In genomic region chr18:24894880-24895279, GRCh38 we compare ENCODE assay signal across 19 cellular contexts.
"Had no signal": no experiment of that assay in that cellular context is flagged by ENCODE, and none has a peak within 500 bp of the region (broad histone marks: within the 10 kb centered on the region; RNA-seq: fewer than 3 reads in every experiment).

No MANE protein-coding gene starts in this region.

- H3K27ac Mint-ChIP-seq: memory B cell; naive thymus-derived CD4-positive, alpha-beta T cell had no signal

- H3K27me3 ChIP-seq: gastroesophageal sphincter, sigmoid colon, stomach, transverse colon had no signal

- H3K36me3 Mint-ChIP-seq: memory B cell; naive thymus-derived CD4-positive, alpha-beta T cell had no signal

- H3K4me3 ChIP-seq: dorsolateral prefrontal cortex, gastroesophageal sphincter, sigmoid colon, skin epidermis, stomach, thoracic aorta, transverse colon had no signal

- H3K4me1 ChIP-seq: gastroesophageal sphincter, stomach had no signal

- H3K9me3 ChIP-seq: gastroesophageal sphincter, sigmoid colon, stomach, thoracic aorta, transverse colon had no signal

- H3K4me3 Mint-ChIP-seq: memory B cell; naive thymus-derived CD4-positive, alpha-beta T cell had no signal

- H3K27ac ChIP-seq: dorsolateral prefrontal cortex, gastroesophageal sphincter, sigmoid colon, skin epidermis, stomach, thoracic aorta, transverse colon had no signal

- DNase-seq: cortex of kidney; dorsolateral prefrontal cortex; effector CD8-positive, alpha-beta T cell; foreskin fibroblast; glutamatergic neuron; islet precursor cell; naive thymus-derived CD4-positive, alpha-beta T cell; posterior cingulate gyrus; sigmoid colon; stimulated activated CD4-positive, alpha-beta T cell treated with anti-CD3 and anti-CD28 coated beads, Interleukin-12 subunit alpha, Interleukin-12 subunit beta, amount 100 ng/mL, for 4 hours; stimulated activated naive CD4-positive, alpha-beta T cell; stomach; substantia nigra; transverse colon had no signal

- ATAC-seq: gastroesophageal sphincter; left lobe of liver; naive thymus-derived CD4-positive, alpha-beta T cell had no signal

- H3K4me1 Mint-ChIP-seq: memory B cell; naive thymus-derived CD4-positive, alpha-beta T cell had no signal

- H3K36me3 ChIP-seq: gastroesophageal sphincter, sigmoid colon, stomach, thoracic aorta, transverse colon had no signal
